Comparison of ENCODE assay signal across 29 cellular contexts in the genomic region with DNA sequence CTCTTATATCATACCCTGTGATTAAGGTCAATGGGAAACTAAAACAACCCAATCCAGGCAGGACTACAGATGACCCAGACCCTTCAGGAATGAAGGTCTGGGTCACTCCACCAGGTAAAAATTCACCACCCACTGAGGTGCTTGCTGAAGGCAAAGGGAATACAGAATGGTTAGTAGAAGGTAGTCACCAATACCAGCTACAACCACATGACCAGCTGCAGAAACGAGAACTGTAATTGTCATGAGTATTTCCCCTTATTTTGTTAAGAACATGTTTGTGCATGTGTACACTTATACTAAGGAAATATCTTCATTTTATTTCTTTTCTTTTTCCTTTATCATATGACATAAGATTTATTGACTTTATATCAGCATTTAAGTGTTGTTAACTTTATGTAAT.
"Had no signal": no experiment of that assay in that cellular context is flagged by ENCODE, and none has a peak within 500 bp of the region (broad histone marks: within the 10 kb centered on the region; RNA-seq: fewer than 3 reads in every experiment).

No MANE protein-coding gene starts in this region.

- H3K36me3 ChIP-seq: gastroesophageal sphincter, heart left ventricle, prostate gland, right atrium auricular region, tibial artery, uterus had no signal

- DNase-seq: dorsolateral prefrontal cortex; effector CD4-positive, alpha-beta T cell; heart left ventricle; kidney; stimulated activated CD4-positive, alpha-beta T cell treated with anti-CD3 and anti-CD28 coated beads, Interleukin-12 subunit alpha, Interleukin-12 subunit beta, amount 100 ng/mL, for 4 hours; stimulated activated CD4-positive, alpha-beta T cell treated with anti-CD3 and anti-CD28 coated beads, Interleukin-1b, Interleukin-23, amount 100 ng/mL, for 48 hours; stimulated activated CD4-positive, alpha-beta T cell treated with anti-CD3 and anti-CD28 coated beads, Interleukin-4, amount 100 ng/mL, for 1 hour; stimulated activated CD8-positive, alpha-beta memory T cell treated with anti-CD3 and anti-CD28 coated beads, Interleukin-4, amount 100 ng/mL, for 48 hours; stimulated activated naive CD4-positive, alpha-beta T cell treated with Interleukin-2 at 50 U/mL for 16 hours; substantia nigra; testis; tibial artery; uterus had no signal

- H3K27ac Mint-ChIP-seq: memory B cell; natural killer cell treated with Interleukin-12 subunit alpha and Interleukin-12 subunit beta and Interleukin-15 and Interleukin-18, amount 100 ng/mL, for 72 hours; type B pancreatic cell had no signal

- H3K36me3 Mint-ChIP-seq: memory B cell; natural killer cell treated with Interleukin-12 subunit alpha and Interleukin-12 subunit beta and Interleukin-15 and Interleukin-18, amount 100 ng/mL, for 72 hours; type B pancreatic cell had no signal

- H3K4me3 Mint-ChIP-seq: memory B cell; natural killer cell treated with Interleukin-12 subunit alpha and Interleukin-12 subunit beta and Interleukin-15 and Interleukin-18, amount 100 ng/mL, for 72 hours; neural crest cell; type B pancreatic cell had no signal

- H3K9me3 Mint-ChIP-seq: memory B cell had no signal

- H3K79me2 ChIP-seq: hepatocyte had no signal

- H3K27me3 Mint-ChIP-seq: natural killer cell treated with Interleukin-12 subunit alpha and Interleukin-12 subunit beta and Interleukin-15 and Interleukin-18, amount 100 ng/mL, for 72 hours; type B pancreatic cell had no signal

- H3K9me3 ChIP-seq: gastroesophageal sphincter, heart left ventricle, prostate gland, right atrium auricular region, testis, tibial artery, uterus had no signal

- H2AFZ ChIP-seq: hepatocyte had no signal

- ATAC-seq: esophagus mucosa; foreskin keratinocyte; gastroesophageal sphincter; heart left ventricle; left lobe of liver; natural killer cell treated with Interleukin-12 subunit alpha and Interleukin-12 subunit beta and Interleukin-15 and Interleukin-18, amount 100 ng/mL, for 72 hours; sciatic nerve had no signal

- FAIRE-seq: colon, kidney had no signal

- H3K27me3 ChIP-seq: dorsolateral prefrontal cortex, foreskin keratinocyte, gastroesophageal sphincter, heart left ventricle, hepatocyte, right atrium auricular region, testis, tibial artery, uterus had no signal

- H3K27ac ChIP-seq: dorsolateral prefrontal cortex, epithelial cell of prostate, foreskin keratinocyte, gastroesophageal sphincter, heart left ventricle, hepatocyte, prostate gland, right atrium auricular region, testis, tibial artery, uterus had no signal

- H3K4me1 ChIP-seq: prostate gland, uterus had no signal

- H3K4me3 ChIP-seq: dorsolateral prefrontal cortex, gastroesophageal sphincter, heart left ventricle, hepatocyte, lung, prostate gland, right atrium auricular region, smooth muscle cell, testis, tibial artery, uterus had no signal

- H3K4me2 ChIP-seq: hepatocyte, smooth muscle cell had no signal
